In genomic region chr13:49373699-49374098, GRCh38 we compare ENCODE assay signal across 1 cellular context.
TF ChIP-seq lines count a peak whose summit lies in the region.

No MANE protein-coding gene starts in this region.

TF ChIP-seq in K562, 482 proteins besides CTCF, POLR2A, EP300 and RAD21 (continued from another document):
- TF ChIP-seq CHAMP1 (IDR thresholded peaks at IDR 0.05) = no peak
- no peak for TF ChIP-seq PYGO2 (tag; IDR thresholded peaks at IDR 0.05)
- no peak for TF ChIP-seq MTA3 (IDR thresholded peaks at IDR 0.05; ENCODE audit: borderline replicate concordance)
- no peak for TF ChIP-seq KDM5B (IDR thresholded peaks at IDR 0.05; ENCODE audit: insufficient replicate concordance, low read depth, low read length)
- no peak for TF ChIP-seq TAL1 (IDR thresholded peaks at IDR 0.05)
- no peak for TF ChIP-seq CC2D1A (IDR thresholded peaks at IDR 0.05)
- TF ChIP-seq ZSCAN29 (IDR thresholded peaks at IDR 0.05) = no peak
- no peak for TF ChIP-seq PURB (CRISPR knock-in tag; IDR thresholded peaks at IDR 0.05; ENCODE audit: low read depth)
